Comparison of ENCODE assay signal across 11 cellular contexts in genomic region chr9:128470560-128470959, GRCh38. TPM values are rescaled to one million over a fixed set of nuclear protein-coding genes. Genes with fewer than 3 reads are reported as not detected.
DNase-seq lines count a peak whose midpoint lies in the region; ATAC-seq and TF ChIP-seq lines count a peak whose summit lies in the region.
"Had no signal": no experiment of that assay in that cellular context is flagged by ENCODE, and none has a peak within 500 bp of the region (broad histone marks: within the 10 kb centered on the region; RNA-seq: fewer than 3 reads in every experiment).

No MANE protein-coding gene starts in this region.

- POLR2A ChIA-PET in RWPE1 (lab: Yijun Ruan, JAX; ENCODE audit: low non-redundant PET): no interaction called here

- peak; percentile 53 for DNase-seq in AG08396 (ENCODE audit: low spot score)
- DNase-seq in GDM1 (lab: John Stamatoyannopoulos, UW): peak; percentile 78
- DNase-seq in RWPE1 (ENCODE audit: low spot score): no peak
- DNase-seq in fibroblast of peridontal ligament (ENCODE audit: extremely low read depth): peak; percentile 83
- DNase-seq in HuH-7.5 (ENCODE audit: low spot score): no peak
- no peak for DNase-seq in left lung
- no peak for DNase-seq in trophoblast cell
- DNase-seq: activated T-cell treated with anti-CD3 and anti-CD28 coated beads for 4 hours, immature natural killer cell, pancreas had no signal

- no peaks in the 10 kb centered on the region for H3K79me2 ChIP-seq in trophoblast cell (ENCODE audit: control insufficient read depth, insufficient read depth, low read length, poor library complexity)

- H3K4me3 ChIP-seq in left lung (no peak overlapping the region), trophoblast cell (ENCODE audit: low read depth, low read length) (no peak overlapping the region)
- H3K4me3 ChIP-seq: pancreas had no signal

- H3K27ac ChIP-seq in RWPE1 (peak overlapping the region; percentile 32), left lung (no peak overlapping the region), trophoblast cell (ENCODE audit: low read depth, low read length) (no peak overlapping the region)
- H3K27ac ChIP-seq: pancreas had no signal

- H2BK12ac ChIP-seq in trophoblast cell (ENCODE audit: low read length): no peak overlapping the region

- TF ChIP-seq CTCF in RWPE1 (conservative IDR thresholded peaks at IDR 0.05; ENCODE audit: low read depth) (no peak), left lung (IDR thresholded peaks at IDR 0.05) (no peak)

- CTCF ChIA-PET in RWPE1 (lab: Yijun Ruan, JAX): no interaction called here

- no peak overlapping the region for H4K8ac ChIP-seq in trophoblast cell (ENCODE audit: low read depth, low read length)

- no peak overlapping the region for H3K18ac ChIP-seq in trophoblast cell (ENCODE audit: low read length)

- H3K27me3 ChIP-seq in left lung (no peaks in the 10 kb centered on the region), trophoblast cell (ENCODE audit: insufficient read depth, low read length) (no peaks in the 10 kb centered on the region)
- H3K27me3 ChIP-seq: pancreas had no signal

- H3K23ac ChIP-seq in trophoblast cell (ENCODE audit: low read length): no peak overlapping the region

- H3K4me1 ChIP-seq in left lung (no peaks in the 10 kb centered on the region), trophoblast cell (ENCODE audit: control insufficient read depth in 1 of 2, insufficient read depth in 2 of 2, low read length in 2 of 2) (no peaks in the 10 kb centered on the region)
- H3K4me1 ChIP-seq: pancreas had no signal

- no peak for ATAC-seq in left lung
- no peak for ATAC-seq in HG03469 (IDR thresholded peaks at IDR 0.05; ENCODE audit: unreplicated experiment)

- no peaks in the 10 kb centered on the region for H3K9me3 ChIP-seq in left lung
- H3K9me3 ChIP-seq in trophoblast cell (ENCODE audit: insufficient read depth, low read depth, low read length): no peaks in the 10 kb centered on the region
- H3K9me3 ChIP-seq: pancreas had no signal

- H3K36me3 ChIP-seq in left lung: peaks cover 0 to 84% of the 10 kb centered on the region in 2 donors
- peaks cover 25 to 34% of the 10 kb centered on the region in 2 experiments for H3K36me3 ChIP-seq in trophoblast cell (ENCODE audit: control insufficient read depth in 1 of 2, insufficient read depth in 2 of 2, low read length in 2 of 2)
- H3K36me3 ChIP-seq: pancreas had no signal

- no peak overlapping the region for H2AFZ ChIP-seq in trophoblast cell (ENCODE audit: insufficient read depth, low read length, poor library complexity)

- H4K91ac ChIP-seq in trophoblast cell (ENCODE audit: low read depth, low read length): no peak overlapping the region

- H2AK5ac ChIP-seq in trophoblast cell (ENCODE audit: low read length): no peak overlapping the region

- H3K9ac ChIP-seq in trophoblast cell (ENCODE audit: low read length): no peak overlapping the region

- no CpG with 5 or more reads among the region's 5 CpGs for WGBS in trophoblast cell (ENCODE audit: extremely low coverage, insufficient coverage, insufficient read length)

- no peak overlapping the region for H2BK120ac ChIP-seq in trophoblast cell (ENCODE audit: insufficient read depth, low read length, poor library complexity)

- H3K14ac ChIP-seq in trophoblast cell (ENCODE audit: low read length): no peak overlapping the region

- no peak overlapping the region for H4K12ac ChIP-seq in trophoblast cell (ENCODE audit: low read depth, low read length)

- H2BK5ac ChIP-seq in trophoblast cell (ENCODE audit: low read depth, low read length, poor library complexity): no peak overlapping the region

- H3K79me1 ChIP-seq in trophoblast cell (ENCODE audit: low read length): no peaks in the 10 kb centered on the region

- intact Hi-C loops in left lung (cut with DNase I): no loop called here

- no peak overlapping the region for H3K4me2 ChIP-seq in trophoblast cell (ENCODE audit: low read length)

- H3K4ac ChIP-seq in trophoblast cell (ENCODE audit: low read depth, low read length): no peak overlapping the region

RNA-seq across cellular contexts. Expression of gene ODF2, which starts 14.8 kb away (rescaled TPM):
- 10 to 100 TPM; 21.0 to 21.1 TPM for total RNA-seq in left lung
- polyA plus RNA-seq in trophoblast cell (2013): 34.5 and 36.5 TPM in 2 replicates

RNA-seq across cellular contexts. Expression of gene GLE1, which starts 34.0 kb away (rescaled TPM):
- total RNA-seq in left lung: 10 to 100 TPM; 21.6 to 27.8 TPM
- 13.0 and 13.3 TPM in 2 replicates for polyA plus RNA-seq in trophoblast cell (2013)

RNA-seq across cellular contexts. Expression of gene CERCAM, which starts 49.9 kb away (rescaled TPM):
- total RNA-seq in left lung: 10 to 100 TPM; 35.8 to 79.0 TPM
- 83.1 and 83.9 TPM in 2 replicates for polyA plus RNA-seq in trophoblast cell (2013)

Comparison
In these comparisons a context has a peak if more than half of its experiments do, and no peak if none do; other contexts are left out.
1. DNase-seq: peak in AG08396 (single experiment), GDM1 (single experiment) and fibroblast of peridontal ligament (single experiment); none in RWPE1 (single experiment), HuH-7.5 (single experiment), left lung (0 of 2) and trophoblast cell (0 of 2).